Comparison of ENCODE assay signal across 12 cellular contexts in genomic region chr6:65638047-65638831, GRCh38.
A peak's percentile ranks its signal among the peaks of the same experiment; 100 is the strongest.
DNase-seq lines count a peak whose midpoint lies in the region.
"Had no signal": no experiment of that assay in that cellular context is flagged by ENCODE, and none has a peak within 500 bp of the region (broad histone marks: within the 10 kb centered on the region; RNA-seq: fewer than 3 reads in every experiment).

No MANE protein-coding gene starts in this region.

- no peaks in the 10 kb centered on the region for H3K27me3 Mint-ChIP-seq in activated naive CD4-positive, alpha-beta T cell treated with anti-CD3 and anti-CD28 coated beads, Interleukin-2, amount 10 ng/mL, durations not matched to agents 7 days and 5 days
- H3K27me3 Mint-ChIP-seq: activated naive CD4-positive, alpha-beta T cell treated with anti-CD3 and anti-CD28 coated beads, Interleukin-2, amount 50 U/mL, for 24 hours had no signal

- no peak overlapping the region for H3K4me3 Mint-ChIP-seq in activated naive CD4-positive, alpha-beta T cell treated with anti-CD3 and anti-CD28 coated beads, Interleukin-2, amount 10 ng/mL, durations not matched to agents 7 days and 5 days
- H3K4me3 Mint-ChIP-seq: activated naive CD4-positive, alpha-beta T cell treated with anti-CD3 and anti-CD28 coated beads, Interleukin-2, amount 50 U/mL, for 24 hours had no signal

- H3K27ac Mint-ChIP-seq in activated naive CD4-positive, alpha-beta T cell treated with anti-CD3 and anti-CD28 coated beads, Interleukin-2, amount 10 ng/mL, durations not matched to agents 7 days and 5 days: no peak overlapping the region
- H3K27ac Mint-ChIP-seq: activated naive CD4-positive, alpha-beta T cell treated with anti-CD3 and anti-CD28 coated beads, Interleukin-2, amount 50 U/mL, for 24 hours had no signal

- no peaks in the 10 kb centered on the region for H3K4me1 Mint-ChIP-seq in activated naive CD4-positive, alpha-beta T cell treated with anti-CD3 and anti-CD28 coated beads, Interleukin-2, amount 10 ng/mL, durations not matched to agents 7 days and 5 days
- H3K4me1 Mint-ChIP-seq: activated naive CD4-positive, alpha-beta T cell treated with anti-CD3 and anti-CD28 coated beads, Interleukin-2, amount 50 U/mL, for 24 hours had no signal

- DNase-seq in NCI-H146 (lab: John Stamatoyannopoulos, UW) (peak; percentile 23), NCI-H146 treated with DMSO at 0.1 percent for 48 hours (lab: John Stamatoyannopoulos, UW; ENCODE audit: unreplicated experiment) (no peak), NCI-H460 (ENCODE audit: extremely low read depth, low read depth) (peak; percentile 3), cerebellar cortex (ENCODE audit: low spot score) (peak; percentile 4), retina (peak; percentile 5), MV-4-11 (lab: John Stamatoyannopoulos, UW) (no peak)
- no peak for DNase-seq in activated naive CD4-positive, alpha-beta T cell treated with anti-CD3 and anti-CD28 coated beads, Interleukin-2, amount 10 ng/mL, durations not matched to agents 7 days and 5 days
- DNase-seq in activated CD4-positive, CD25-positive, alpha-beta regulatory T cell treated with anti-CD3 and anti-CD28 coated beads, Interleukin-2, amount 50 U/mL, for 72 hours: no peak
- DNase-seq: activated CD4-positive, CD25-positive, alpha-beta regulatory T cell; kidney glomerular epithelial cell; NCI-H345 had no signal

- CTCF ChIA-PET in activated naive CD4-positive, alpha-beta T cell treated with anti-CD3 and anti-CD28 coated beads, Interleukin-2, amount 10 ng/mL, durations not matched to agents 7 days and 5 days (lab: Charles Lee): interaction anchor here (0.6 kb wide), 1 partner anchor 36 kb away, joined by 3 read pairs; no protein-coding TSS in a partner anchor

- no peaks in the 10 kb centered on the region for H3K36me3 Mint-ChIP-seq in activated naive CD4-positive, alpha-beta T cell treated with anti-CD3 and anti-CD28 coated beads, Interleukin-2, amount 10 ng/mL, durations not matched to agents 7 days and 5 days
- H3K36me3 Mint-ChIP-seq: activated naive CD4-positive, alpha-beta T cell treated with anti-CD3 and anti-CD28 coated beads, Interleukin-2, amount 50 U/mL, for 24 hours had no signal

- H3K9me3 Mint-ChIP-seq in activated naive CD4-positive, alpha-beta T cell treated with anti-CD3 and anti-CD28 coated beads, Interleukin-2, amount 10 ng/mL, durations not matched to agents 7 days and 5 days: peaks cover 4% of the 10 kb centered on the region
- H3K9me3 Mint-ChIP-seq: activated naive CD4-positive, alpha-beta T cell treated with anti-CD3 and anti-CD28 coated beads, Interleukin-2, amount 50 U/mL, for 24 hours had no signal

Comparison
In these comparisons a context has a peak if more than half of its experiments do, and no peak if none do; other contexts are left out.
1. DNase-seq: peak in NCI-H146 (single experiment), NCI-H460 (single experiment), cerebellar cortex (single experiment) and retina (single experiment); none in NCI-H146 treated with DMSO at 0.1 percent for 48 hours (single experiment), MV-4-11 (single experiment), activated naive CD4-positive, alpha-beta T cell treated with anti-CD3 and anti-CD28 coated beads, Interleukin-2, amount 10 ng/mL, durations not matched to agents 7 days and 5 days (single experiment) and activated CD4-positive, CD25-positive, alpha-beta regulatory T cell treated with anti-CD3 and anti-CD28 coated beads, Interleukin-2, amount 50 U/mL, for 72 hours (single experiment).